Comparison of ENCODE assay signal across 18 cellular contexts in genomic region chr16:2226918-2227317, GRCh38.
"Had no signal": no experiment of that assay in that cellular context is flagged by ENCODE, and none has a peak within 500 bp of the region (broad histone marks: within the 10 kb centered on the region; RNA-seq: fewer than 3 reads in every experiment).

No MANE protein-coding gene starts in this region.

- H3K27ac Mint-ChIP-seq: activated B cell treated with CpG ODN at 0.5 μM for 24 hours; neural progenitor cell; stimulated activated naive B cell treated with anti-CD40 and anti-IgM and Interleukin-4, amounts not matched to agents 10 μg/mL and 1 μg/mL and 100 μg/mL, for 72 hours had no signal

- FAIRE-seq: colon, pancreas had no signal

- H3K9me3 Mint-ChIP-seq: activated B cell treated with CpG ODN at 0.5 μM for 24 hours; activated T-cell treated with anti-CD3 and anti-CD28 coated beads, Interleukin-2, amount 50 U/mL, for 24 hours; neural progenitor cell; stimulated activated naive B cell treated with anti-CD40 and anti-IgM and Interleukin-4, amounts not matched to agents 10 μg/mL and 1 μg/mL and 100 μg/mL, for 72 hours had no signal

- ATAC-seq: gastrocnemius medialis; left cardiac atrium; lower lobe of right lung; pancreas; stimulated activated naive B cell treated with anti-CD40 and anti-IgM and Interleukin-4, amounts not matched to agents 10 μg/mL and 1 μg/mL and 100 μg/mL, for 72 hours had no signal

- H3K9ac ChIP-seq: neural progenitor cell had no signal

- H3K4me3 ChIP-seq: adrenal gland, gastrocnemius medialis, lower lobe of right lung, neural progenitor cell, pancreas, thyroid gland, uterus had no signal

- H2AFZ ChIP-seq: neural progenitor cell had no signal

- DNase-seq: activated B cell treated with CpG ODN at 0.5 μM for 24 hours; activated CD4-positive, alpha-beta T cell treated with anti-CD3 and anti-CD28 coated beads for 48 hours; activated naive CD4-positive, alpha-beta T cell treated with anti-CD3 and anti-CD28 coated beads, Interleukin-2, amount 50 U/mL, for 16 hours; activated T-cell treated with anti-CD3 and anti-CD28 coated beads, Interleukin-2, amount 50 U/mL, for 24 hours; erythroblast; gastrocnemius medialis; left cardiac atrium; lower lobe of right lung; midbrain; pancreas; stimulated activated CD4-positive, alpha-beta T cell treated with anti-CD3 and anti-CD28 coated beads, Interleukin-2, amount 100 ng/mL, for 48 hours; stimulated activated naive B cell treated with anti-CD40 and anti-IgM and Interleukin-4, amounts not matched to agents 10 μg/mL and 1 μg/mL and 100 μg/mL, for 72 hours; SW 1271; thyroid gland; uterus had no signal

- H3K27ac ChIP-seq: lower lobe of right lung, neural progenitor cell, pancreas, thyroid gland, uterus had no signal

- H3K4me2 ChIP-seq: neural progenitor cell had no signal

- H3K4me3 Mint-ChIP-seq: activated B cell treated with CpG ODN at 0.5 μM for 24 hours; activated T-cell treated with anti-CD3 and anti-CD28 coated beads, Interleukin-2, amount 50 U/mL, for 24 hours had no signal

- H3K9me3 ChIP-seq: adrenal gland, gastrocnemius medialis, lower lobe of right lung, pancreas, thyroid gland, uterus had no signal

- H3K27me3 Mint-ChIP-seq: activated B cell treated with CpG ODN at 0.5 μM for 24 hours; activated T-cell treated with anti-CD3 and anti-CD28 coated beads, Interleukin-2, amount 50 U/mL, for 24 hours; stimulated activated naive B cell treated with anti-CD40 and anti-IgM and Interleukin-4, amounts not matched to agents 10 μg/mL and 1 μg/mL and 100 μg/mL, for 72 hours had no signal

- H3K36me3 ChIP-seq: neural progenitor cell, uterus had no signal

- H3K27me3 ChIP-seq: adrenal gland, gastrocnemius medialis, neural progenitor cell, pancreas, thyroid gland, uterus had no signal
